ENCODE assay signal across 18 cellular contexts in the genomic region with DNA sequence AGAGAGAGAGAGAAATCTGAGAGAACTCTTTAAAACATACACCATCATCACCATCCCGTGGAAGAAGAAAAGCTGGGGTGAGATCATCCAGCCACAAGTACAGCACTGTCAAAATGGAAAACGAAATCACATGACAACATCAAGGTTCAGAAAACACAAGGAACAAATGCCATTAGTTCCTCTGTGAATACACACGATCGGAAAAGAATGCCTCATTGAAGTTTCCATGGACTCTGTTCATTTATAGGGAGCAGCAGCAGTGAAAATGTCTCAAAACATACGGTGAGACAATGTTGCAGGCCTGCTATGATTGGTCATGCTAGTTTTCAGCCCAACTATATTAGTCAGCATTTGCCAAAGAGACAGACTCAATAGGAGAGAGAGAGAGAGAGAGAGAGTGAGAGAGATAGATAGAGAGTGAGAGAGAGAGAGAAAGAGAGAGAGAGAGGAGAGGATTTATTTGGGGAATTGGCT. TPM values are rescaled to one million over a fixed set of nuclear protein-coding genes. Genes with fewer than 3 reads are reported as not detected.
A peak's percentile ranks its signal among the peaks of the same experiment; 100 is the strongest.
DNase-seq lines count a peak whose midpoint lies in the region; ATAC-seq and TF ChIP-seq lines count a peak whose summit lies in the region.
"Had no signal": no experiment of that assay in that cellular context is flagged by ENCODE, and none has a peak within 500 bp of the region (broad histone marks: within the 10 kb centered on the region; RNA-seq: fewer than 3 reads in every experiment).

No MANE protein-coding gene starts in this region.

- in situ Hi-C loops in astrocyte of the spinal cord (cut with HindIII; ENCODE audit: low sequenced_read_pairs) = no loop called here

- peak; percentile 19 for ATAC-seq in foreskin keratinocyte

- H3K9me3 ChIP-seq in SJCRH30 (replicated peaks) = peaks cover 11% of the 10 kb centered on the region
- H3K9me3 ChIP-seq: Caco-2, neutrophil, tibial artery had no signal

- peaks cover 4% of the 10 kb centered on the region; the same call in 1 of the 2 replicates for H3K36me3 Mint-ChIP-seq in HFFc6 (ENCODE audit: low read depth)
- H3K36me3 Mint-ChIP-seq: activated naive CD8-positive, alpha-beta T cell treated with anti-CD3 and anti-CD28 coated beads for 36 hours had no signal

- H3K27me3 Mint-ChIP-seq in HFFc6 (ENCODE audit: insufficient read depth) = peaks cover 25% of the 10 kb centered on the region; the same call in 1 of the 2 replicates

- DNase-seq in HFFc6 = peak; percentile 92
- peak; percentile 80 for DNase-seq in astrocyte of the spinal cord (ENCODE audit: low read depth, low spot score)
- peak in 1 of 2 donors; percentile 65 for DNase-seq in foreskin keratinocyte
- DNase-seq in substantia nigra (lab: John Stamatoyannopoulos, UW) = peak in 2 of 49 donors; percentile 18 to 40
- DNase-seq in SJCRH30 = no peak
- DNase-seq in DMS153 (lab: John Stamatoyannopoulos, UW) = no peak
- DNase-seq in posterior cingulate gyrus = no peak
- DNase-seq: activated naive CD8-positive, alpha-beta T cell treated with anti-CD3 and anti-CD28 coated beads for 36 hours; Caco-2; effector CD8-positive, alpha-beta T cell; NCI-H2029 treated with DMSO at 0.1 percent for 48 hours; stimulated activated CD4-positive, alpha-beta T cell treated with anti-CD3 and anti-CD28 coated beads, Interleukin-12 subunit alpha, Interleukin-12 subunit beta, amount 100 ng/mL, for 4 hours; tibial artery; WERI-Rb-1 had no signal

- H3K27ac ChIP-seq in foreskin keratinocyte (no peak overlapping the region), substantia nigra (ENCODE audit: low read depth, low read length, poor library complexity, severe bottlenecking) (peak overlapping the region; percentile 54), SJCRH30 (no peak overlapping the region)
- H3K27ac ChIP-seq: hepatocyte, KMS-11, neutrophil, tibial artery, WERI-Rb-1 had no signal

- H3K27ac Mint-ChIP-seq in HFFc6 = peak overlapping the region; percentile 79
- H3K27ac Mint-ChIP-seq: activated naive CD8-positive, alpha-beta T cell treated with anti-CD3 and anti-CD28 coated beads for 36 hours had no signal

- H3K4me3 ChIP-seq in astrocyte of the spinal cord (ENCODE audit: low read depth, low read length) (no peak overlapping the region), SJCRH30 (no peak overlapping the region)
- H3K4me3 ChIP-seq: hepatocyte, tibial artery had no signal

- H3K4me3 Mint-ChIP-seq in HFFc6 = peak overlapping the region; percentile 66
- H3K4me3 Mint-ChIP-seq: activated naive CD8-positive, alpha-beta T cell treated with anti-CD3 and anti-CD28 coated beads for 36 hours had no signal

- H3K4me1 Mint-ChIP-seq in HFFc6 (ENCODE audit: low read depth) = peaks cover 32% of the 10 kb centered on the region
- H3K4me1 Mint-ChIP-seq: activated naive CD8-positive, alpha-beta T cell treated with anti-CD3 and anti-CD28 coated beads for 36 hours had no signal

- peaks cover 11% of the 10 kb centered on the region for H3K4me1 ChIP-seq in foreskin keratinocyte
- H3K4me1 ChIP-seq in SJCRH30 = 0 out of 2 replicates have a peak, but pooled peaks cover under 1% of the 10 kb centered on the region

- no peaks in the 10 kb centered on the region for H3K9me3 Mint-ChIP-seq in HFFc6
- H3K9me3 Mint-ChIP-seq: activated naive CD8-positive, alpha-beta T cell treated with anti-CD3 and anti-CD28 coated beads for 36 hours had no signal

- no peak for TF ChIP-seq CTCF in HFFc6 (IDR thresholded peaks at IDR 0.05)
- TF ChIP-seq CTCF in astrocyte of the spinal cord (IDR thresholded peaks at IDR 0.05; ENCODE audit: low read depth, low read length) = no peak
- TF ChIP-seq CTCF in foreskin keratinocyte (conservative IDR thresholded peaks at IDR 0.05) = no peak

- intact Hi-C loops in posterior cingulate gyrus (cut with DNase I) = no loop called here

- H3K27me3 ChIP-seq in foreskin keratinocyte = no peaks in the 10 kb centered on the region
- H3K27me3 ChIP-seq in SJCRH30 = no peaks in the 10 kb centered on the region
- H3K27me3 ChIP-seq: hepatocyte had no signal

- no peaks in the 10 kb centered on the region for H3K36me3 ChIP-seq in SJCRH30
- H3K36me3 ChIP-seq: neutrophil, tibial artery, WERI-Rb-1 had no signal

RNA-seq across cellular contexts. Expression of a gene that starts 4.4 kb away (rescaled TPM):
- not detected for total RNA-seq in HFFc6 (2021; fragmentation: NEBNext Ultra II Directional; extraction: Animal tissue kit (Norgen Biotek cat#: 25700))
- total RNA-seq in foreskin keratinocyte = not detected in 2 replicates
- polyA plus RNA-seq in foreskin keratinocyte = not detected in 2 replicates
- total RNA-seq in SJCRH30 (2014; rRNA removed; shearing (Covaris generic)) = not detected in 2 replicates
- total RNA-seq: activated naive CD8-positive, alpha-beta T cell treated with anti-CD3 and anti-CD28 coated beads for 36 hours had no signal
- polyA plus RNA-seq: hepatocyte, liver had no signal

RNA-seq across cellular contexts. Expression of a gene that starts 5.9 kb away (rescaled TPM):
- 10 to 100 TPM; 34.3 to 47.2 (median 38.3) TPM for total RNA-seq in HFFc6 (2021; fragmentation: NEBNext Ultra II Directional; extraction: Animal tissue kit (Norgen Biotek cat#: 25700))
- 30.8 and 32.5 TPM in 2 replicates for total RNA-seq in foreskin keratinocyte
- polyA plus RNA-seq in foreskin keratinocyte = 23.3 and 23.9 TPM in 2 replicates
- 33.9 and 35.5 TPM in 2 replicates for total RNA-seq in SJCRH30 (2014; rRNA removed; shearing (Covaris generic))

RNA-seq across cellular contexts. Expression of a gene that starts 26.1 kb away (rescaled TPM):
- total RNA-seq in HFFc6 (2021; fragmentation: NEBNext Ultra II Directional; extraction: Animal tissue kit (Norgen Biotek cat#: 25700)) = not detected
- not detected in 2 replicates for total RNA-seq in foreskin keratinocyte
- 0.03 TPM in 1 of 2 replicates, not detected in the other for polyA plus RNA-seq in foreskin keratinocyte
- total RNA-seq in SJCRH30 (2014; rRNA removed; shearing (Covaris generic)) = not detected in 2 replicates
- total RNA-seq: activated naive CD8-positive, alpha-beta T cell treated with anti-CD3 and anti-CD28 coated beads for 36 hours; Caco-2; hepatocyte; liver had no signal
- polyA plus RNA-seq: hepatocyte, liver had no signal

RNA-seq across cellular contexts. Expression of a gene that starts 48.3 kb away (rescaled TPM):
- 1 to 10 TPM; 5.5 to 6.9 (median 5.9) TPM for total RNA-seq in HFFc6 (2021; fragmentation: NEBNext Ultra II Directional; extraction: Animal tissue kit (Norgen Biotek cat#: 25700))
- total RNA-seq in foreskin keratinocyte = 7.7 and 9.0 TPM in 2 replicates
- polyA plus RNA-seq in foreskin keratinocyte = 4.1 and 5.5 TPM in 2 replicates
- 6.6 and 11.3 TPM in 2 replicates for total RNA-seq in SJCRH30 (2014; rRNA removed; shearing (Covaris generic))

Comparison
In these comparisons a context has a peak if more than half of its experiments do, and no peak if none do; other contexts are left out.
1. DNase-seq: peak in HFFc6 (single experiment) and astrocyte of the spinal cord (single experiment); none in SJCRH30 (0 of 2), DMS153 (single experiment) and posterior cingulate gyrus (0 of 10).